ENCODE assay signal across 16 cellular contexts in the genomic region with DNA sequence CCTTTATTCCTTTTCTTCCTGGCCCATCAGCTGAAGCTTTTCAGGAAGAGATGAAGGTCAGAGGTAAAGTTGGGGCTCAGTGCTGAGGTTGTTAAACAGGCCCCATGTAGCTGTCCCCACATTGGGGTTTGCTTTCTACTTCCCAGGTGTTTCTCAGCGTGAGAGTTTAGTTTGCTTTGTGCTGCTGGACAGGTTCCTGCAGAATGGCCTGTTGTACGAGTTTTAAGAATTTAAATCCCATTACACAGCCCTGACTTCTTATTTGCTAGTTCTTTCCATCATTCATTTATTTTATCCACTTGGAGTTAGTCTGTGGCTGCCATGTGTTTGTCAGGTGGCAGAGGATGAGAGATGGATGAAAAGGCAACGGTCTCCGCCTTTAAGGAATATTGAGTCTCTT. TPM values are rescaled to one million over a fixed set of nuclear protein-coding genes. Genes with fewer than 3 reads are reported as not detected.
DNase-seq lines count a peak whose midpoint lies in the region; ATAC-seq and TF ChIP-seq lines count a peak whose summit lies in the region.
"Had no signal": no experiment of that assay in that cellular context is flagged by ENCODE, and none has a peak within 500 bp of the region (broad histone marks: within the 10 kb centered on the region; RNA-seq: fewer than 3 reads in every experiment).

No MANE protein-coding gene starts in this region.

- TF ChIP-seq CTCF in LNCaP clone FGC (IDR thresholded peaks at IDR 0.05; ENCODE audit: control insufficient read depth, extremely low read depth, insufficient read depth), result no peak
- TF ChIP-seq CTCF in endothelial cell (IDR thresholded peaks at IDR 0.05; ENCODE audit: unreplicated experiment), result no peak
- TF ChIP-seq CTCF in prostate gland (IDR thresholded peaks at IDR 0.05), result no peak
- no peak for TF ChIP-seq CTCF in osteocyte (IDR thresholded peaks at IDR 0.05)

- H3K27ac ChIP-seq in prostate gland, result peak overlapping the region; percentile 30 to 45

- H3K36me3 Mint-ChIP-seq in endothelial cell (ENCODE audit: low read depth, unreplicated experiment) (peaks cover 47% of the 10 kb centered on the region), osteocyte (ENCODE audit: unreplicated experiment) (peaks cover 60% of the 10 kb centered on the region)

- peak overlapping the region; percentile 48 for H3K4me3 Mint-ChIP-seq in endothelial cell (ENCODE audit: unreplicated experiment)
- no peak overlapping the region for H3K4me3 Mint-ChIP-seq in stimulated activated naive CD8-positive, alpha-beta T cell treated with anti-CD3 and anti-CD28 coated beads, Interleukin-15, amount 100 ng/mL, for 72 hours
- H3K4me3 Mint-ChIP-seq in osteocyte (ENCODE audit: unreplicated experiment), result no peak overlapping the region

- H3K4me1 ChIP-seq in prostate gland (replicated peaks), result no peaks in the 10 kb centered on the region
- H3K4me1 ChIP-seq: HAP-1 had no signal

- 75% methylated on average over 4 of the region's 4 CpGs for WGBS in prostate gland

- DNase-seq in LNCaP clone FGC (ENCODE audit: low read depth), result peak; percentile 23
- DNase-seq in endothelial cell (ENCODE audit: low spot score), result no peak
- DNase-seq in prostate gland (ENCODE audit: low spot score), result no peak
- no peak for DNase-seq in stimulated activated naive CD8-positive, alpha-beta T cell treated with anti-CD3 and anti-CD28 coated beads, Interleukin-15, amount 100 ng/mL, for 72 hours
- no peak for DNase-seq in osteocyte (ENCODE audit: extremely low spot score, unreplicated experiment)
- DNase-seq: C1 segment of cervical spinal cord; Calu3; CD4-positive, alpha-beta memory T cell; COR-L47; DMS53; DMS79 treated with DMSO at 0.1 percent for 48 hours; GF-D8; GOT3 had no signal

- intact Hi-C loops in prostate gland (cut with DNase I), result no loop called here

- no peak for TF ChIP-seq POLR2A in prostate gland (IDR thresholded peaks at IDR 0.05)

- no peaks in the 10 kb centered on the region for H3K9me3 ChIP-seq in prostate gland
- H3K9me3 ChIP-seq: HAP-1 had no signal

- H3K27ac Mint-ChIP-seq in endothelial cell (ENCODE audit: unreplicated experiment) (no peak overlapping the region), osteocyte (ENCODE audit: unreplicated experiment) (no peak overlapping the region)
- H3K27ac Mint-ChIP-seq in stimulated activated naive CD8-positive, alpha-beta T cell treated with anti-CD3 and anti-CD28 coated beads, Interleukin-15, amount 100 ng/mL, for 72 hours, result peak overlapping the region in 1 of 2 donors; percentile 27

- H3K27me3 Mint-ChIP-seq in endothelial cell (ENCODE audit: unreplicated experiment), result peaks cover 3% of the 10 kb centered on the region
- no peaks in the 10 kb centered on the region for H3K27me3 Mint-ChIP-seq in stimulated activated naive CD8-positive, alpha-beta T cell treated with anti-CD3 and anti-CD28 coated beads, Interleukin-15, amount 100 ng/mL, for 72 hours
- no peaks in the 10 kb centered on the region for H3K27me3 Mint-ChIP-seq in osteocyte (ENCODE audit: unreplicated experiment)
- H3K27me3 Mint-ChIP-seq: CD4-positive, alpha-beta memory T cell had no signal

- H3K4me1 Mint-ChIP-seq in endothelial cell (ENCODE audit: unreplicated experiment) (no peaks in the 10 kb centered on the region), osteocyte (ENCODE audit: unreplicated experiment) (peaks cover 18% of the 10 kb centered on the region)
- peaks cover 38% of the 10 kb centered on the region for H3K4me1 Mint-ChIP-seq in stimulated activated naive CD8-positive, alpha-beta T cell treated with anti-CD3 and anti-CD28 coated beads, Interleukin-15, amount 100 ng/mL, for 72 hours

- no peaks in the 10 kb centered on the region for H3K27me3 ChIP-seq in prostate gland (replicated peaks; ENCODE audit: insufficient read depth)

- H3K9me3 Mint-ChIP-seq in endothelial cell (ENCODE audit: unreplicated experiment) (no peaks in the 10 kb centered on the region), osteocyte (ENCODE audit: unreplicated experiment) (no peaks in the 10 kb centered on the region)
- H3K9me3 Mint-ChIP-seq in stimulated activated naive CD8-positive, alpha-beta T cell treated with anti-CD3 and anti-CD28 coated beads, Interleukin-15, amount 100 ng/mL, for 72 hours, result no peaks in the 10 kb centered on the region
- H3K9me3 Mint-ChIP-seq: CD4-positive, alpha-beta memory T cell had no signal

- no peak for ATAC-seq in HG03571 (IDR thresholded peaks at IDR 0.05; ENCODE audit: unreplicated experiment)
- no peak for ATAC-seq in stimulated activated naive CD8-positive, alpha-beta T cell treated with anti-CD3 and anti-CD28 coated beads, Interleukin-15, amount 100 ng/mL, for 72 hours

- H3K4me3 ChIP-seq in LNCaP clone FGC (ENCODE audit: low read depth, low read length), result no peak overlapping the region
- H3K4me3 ChIP-seq in prostate gland, result no peak overlapping the region
- H3K4me3 ChIP-seq: HAP-1 had no signal

- H3K36me3 ChIP-seq in prostate gland, result peaks cover 2 to 7% of the 10 kb centered on the region in 2 donors

RNA-seq across cellular contexts. Expression of a gene that starts 19.2 kb away (rescaled TPM):
- 41.2 TPM for total RNA-seq in endothelial cell (ENCODE audit: unreplicated experiment)
- total RNA-seq in prostate gland, result 10 to 100 TPM in 1 of 2 donors, 1 to 10 TPM in 1; 8.9 to 56.5 TPM
- 25.6 and 27.7 TPM in 2 replicates for total RNA-seq in osteocyte

RNA-seq across cellular contexts. Expression of a gene that starts 22.9 kb away (rescaled TPM):
- 0.38 TPM for total RNA-seq in endothelial cell (ENCODE audit: unreplicated experiment)
- total RNA-seq in prostate gland, result 1 to 10 TPM; 2.4 to 5.8 TPM
- total RNA-seq in osteocyte, result 0.29 and 0.30 TPM in 2 replicates
- total RNA-seq: Daoy had no signal
